Comparison of ENCODE assay signal across 1 cellular context in the genomic region with DNA sequence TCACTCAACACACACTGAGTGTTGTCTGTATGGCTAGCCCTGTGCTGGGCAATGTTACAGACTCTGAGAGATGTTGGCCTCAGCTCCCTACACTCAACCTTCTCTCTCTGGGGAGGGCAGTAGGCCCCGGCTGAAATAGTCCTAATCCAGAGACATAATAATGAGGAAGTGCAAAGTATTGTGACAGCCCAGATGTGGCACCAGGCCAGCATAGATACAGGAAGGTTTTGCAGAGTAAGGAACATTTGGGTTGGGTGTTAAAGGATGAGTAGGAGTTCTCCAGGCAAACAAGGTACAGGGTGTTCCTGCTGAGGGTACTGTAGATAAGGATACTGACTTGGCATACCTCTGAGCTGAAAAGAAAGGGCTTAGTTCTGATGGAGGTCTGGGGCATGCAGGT.
TF ChIP-seq lines count a peak whose summit lies in the region.

No MANE protein-coding gene starts in this region.

TF ChIP-seq in GM23338, 12 proteins besides CTCF, POLR2A, EP300 and RAD21 (continued from another document):
- TF ChIP-seq, protein P1, sequence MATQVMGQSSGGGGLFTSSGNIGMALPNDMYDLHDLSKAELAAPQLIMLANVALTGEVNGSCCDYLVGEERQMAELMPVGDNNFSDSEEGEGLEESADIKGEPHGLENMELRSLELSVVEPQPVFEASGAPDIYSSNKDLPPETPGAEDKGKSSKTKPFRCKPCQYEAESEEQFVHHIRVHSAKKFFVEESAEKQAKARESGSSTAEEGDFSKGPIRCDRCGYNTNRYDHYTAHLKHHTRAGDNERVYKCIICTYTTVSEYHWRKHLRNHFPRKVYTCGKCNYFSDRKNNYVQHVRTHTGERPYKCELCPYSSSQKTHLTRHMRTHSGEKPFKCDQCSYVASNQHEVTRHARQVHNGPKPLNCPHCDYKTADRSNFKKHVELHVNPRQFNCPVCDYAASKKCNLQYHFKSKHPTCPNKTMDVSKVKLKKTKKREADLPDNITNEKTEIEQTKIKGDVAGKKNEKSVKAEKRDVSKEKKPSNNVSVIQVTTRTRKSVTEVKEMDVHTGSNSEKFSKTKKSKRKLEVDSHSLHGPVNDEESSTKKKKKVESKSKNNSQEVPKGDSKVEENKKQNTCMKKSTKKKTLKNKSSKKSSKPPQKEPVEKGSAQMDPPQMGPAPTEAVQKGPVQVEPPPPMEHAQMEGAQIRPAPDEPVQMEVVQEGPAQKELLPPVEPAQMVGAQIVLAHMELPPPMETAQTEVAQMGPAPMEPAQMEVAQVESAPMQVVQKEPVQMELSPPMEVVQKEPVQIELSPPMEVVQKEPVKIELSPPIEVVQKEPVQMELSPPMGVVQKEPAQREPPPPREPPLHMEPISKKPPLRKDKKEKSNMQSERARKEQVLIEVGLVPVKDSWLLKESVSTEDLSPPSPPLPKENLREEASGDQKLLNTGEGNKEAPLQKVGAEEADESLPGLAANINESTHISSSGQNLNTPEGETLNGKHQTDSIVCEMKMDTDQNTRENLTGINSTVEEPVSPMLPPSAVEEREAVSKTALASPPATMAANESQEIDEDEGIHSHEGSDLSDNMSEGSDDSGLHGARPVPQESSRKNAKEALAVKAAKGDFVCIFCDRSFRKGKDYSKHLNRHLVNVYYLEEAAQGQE (IDR thresholded peaks at IDR 0.05; ENCODE audit: unreplicated experiment), result no peak
- TF ChIP-seq STAT1 (IDR thresholded peaks at IDR 0.05; ENCODE audit: unreplicated experiment) (no peak), EZH2phosphoT487 (IDR thresholded peaks at IDR 0.05; ENCODE audit: unreplicated experiment) (no peak)
- TF ChIP-seq, protein P2, sequence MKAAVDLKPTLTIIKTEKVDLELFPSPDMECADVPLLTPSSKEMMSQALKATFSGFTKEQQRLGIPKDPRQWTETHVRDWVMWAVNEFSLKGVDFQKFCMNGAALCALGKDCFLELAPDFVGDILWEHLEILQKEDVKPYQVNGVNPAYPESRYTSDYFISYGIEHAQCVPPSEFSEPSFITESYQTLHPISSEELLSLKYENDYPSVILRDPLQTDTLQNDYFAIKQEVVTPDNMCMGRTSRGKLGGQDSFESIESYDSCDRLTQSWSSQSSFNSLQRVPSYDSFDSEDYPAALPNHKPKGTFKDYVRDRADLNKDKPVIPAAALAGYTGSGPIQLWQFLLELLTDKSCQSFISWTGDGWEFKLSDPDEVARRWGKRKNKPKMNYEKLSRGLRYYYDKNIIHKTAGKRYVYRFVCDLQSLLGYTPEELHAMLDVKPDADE (IDR thresholded peaks at IDR 0.05), result no peak
